27 cellular contexts compared by ENCODE assay signal in genomic region chr6:67653561-67653960, GRCh38.
"Had no signal": no experiment of that assay in that cellular context is flagged by ENCODE, and none has a peak within 500 bp of the region (broad histone marks: within the 10 kb centered on the region; RNA-seq: fewer than 3 reads in every experiment).

No MANE protein-coding gene starts in this region.

- H3K36me3 ChIP-seq: colonic mucosa, esophagus muscularis mucosa, esophagus squamous epithelium, gastrocnemius medialis, gastroesophageal sphincter, heart left ventricle, heart right ventricle had no signal

- H3K27me3 ChIP-seq: colonic mucosa, dorsolateral prefrontal cortex, esophagus muscularis mucosa, esophagus squamous epithelium, foreskin keratinocyte, gastrocnemius medialis, gastroesophageal sphincter, heart left ventricle, heart right ventricle had no signal

- H3K4me3 ChIP-seq: colonic mucosa, coronary artery, dorsolateral prefrontal cortex, esophagus muscularis mucosa, esophagus squamous epithelium, gastrocnemius medialis, gastroesophageal sphincter, heart left ventricle, heart right ventricle had no signal

- H3K27ac ChIP-seq: colonic mucosa, coronary artery, dorsolateral prefrontal cortex, epithelial cell of prostate, esophagus muscularis mucosa, esophagus squamous epithelium, foreskin keratinocyte, gastrocnemius medialis, gastroesophageal sphincter, heart left ventricle, heart right ventricle had no signal

- DNase-seq: colonic mucosa; cortex of kidney; dermis blood vessel endothelial cell; dorsolateral prefrontal cortex; effector CD4-positive, alpha-beta T cell; effector CD8-positive, alpha-beta T cell; effector memory CD4-positive, alpha-beta T cell; effector memory CD8-positive, alpha-beta T cell; endodermal cell; erythroblast; esophagus squamous epithelium; foreskin fibroblast; foreskin keratinocyte; foreskin melanocyte; gastrocnemius medialis; glutamatergic neuron; head of caudate nucleus; heart left ventricle; heart right ventricle had no signal

- ATAC-seq: effector memory CD8-positive, alpha-beta T cell; esophagus mucosa; foreskin keratinocyte; gastrocnemius medialis; gastroesophageal sphincter; heart left ventricle; heart right ventricle had no signal

- H3K4me1 ChIP-seq: colonic mucosa, esophagus muscularis mucosa, esophagus squamous epithelium, foreskin keratinocyte, gastrocnemius medialis, gastroesophageal sphincter, heart left ventricle, heart right ventricle had no signal

- FAIRE-seq: endometrium, endothelial cell of umbilical vein, frontal cortex had no signal

- H3K9me3 ChIP-seq: colonic mucosa, esophagus muscularis mucosa, esophagus squamous epithelium, gastrocnemius medialis, gastroesophageal sphincter, heart left ventricle, heart right ventricle had no signal
